In the genomic region with DNA sequence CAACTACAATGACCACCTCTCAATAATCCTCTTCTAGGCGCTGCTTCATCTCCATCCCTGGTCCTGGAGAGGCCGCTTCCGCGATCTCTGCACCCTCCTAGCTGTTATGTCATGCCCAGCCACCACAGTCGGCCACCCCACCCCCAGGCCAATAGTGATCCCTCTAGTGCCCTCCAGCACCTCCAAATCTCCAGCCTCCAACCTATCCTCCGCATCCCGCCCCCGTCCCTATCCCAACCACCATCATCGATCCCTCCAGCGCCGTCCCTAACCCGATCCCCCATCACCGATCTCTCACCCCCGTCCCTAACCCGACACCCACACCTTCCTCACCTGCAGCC, we compare ENCODE assay signal across 8 cellular contexts. TPM values are rescaled to one million over a fixed set of nuclear protein-coding genes. Genes with fewer than 3 reads are reported as not detected.
A peak's percentile ranks its signal among the peaks of the same experiment; 100 is the strongest.
DNase-seq lines count a peak whose midpoint lies in the region; ATAC-seq and TF ChIP-seq lines count a peak whose summit lies in the region.

No MANE protein-coding gene starts in this region.

- DNase-seq in NCI-H146 (lab: John Stamatoyannopoulos, UW) (peak; percentile 35), NCI-H146 treated with DMSO at 0.1 percent for 48 hours (lab: John Stamatoyannopoulos, UW; ENCODE audit: unreplicated experiment) (no peak), adrenal gland (peak in 4 of 7 donors; percentile 26 to 56 (median 31)), iPS DF 6.9 (ENCODE audit: low read depth, low spot score) (no peak), cerebellar nuclear complex (lab: John Stamatoyannopoulos, UW) (no peak)

- H3K36me3 ChIP-seq in adrenal gland (replicated peaks in 1 of 2) (no peaks in the 10 kb centered on the region), iPS DF 6.9 (ENCODE audit: control insufficient read depth, insufficient read depth, low read length) (no peaks in the 10 kb centered on the region), skeletal muscle satellite cell (ENCODE audit: insufficient read depth, low read length) (no peaks in the 10 kb centered on the region)

- WGBS in adrenal gland, 4 donors = 0 to 40% (median 17%) methylated on average over 14 to 15 of the region's 15 CpGs
- no CpG with 5 or more reads among the region's 15 CpGs for WGBS in iPS DF 6.9 (ENCODE audit: insufficient coverage, insufficient read length)

- H3K27ac ChIP-seq in adrenal gland (peak overlapping the region in 3 of 5 donors; percentile 55 to 95 (median 94)), iPS DF 6.9 (ENCODE audit: low read length) (no peak overlapping the region)

- H3K27me3 Mint-ChIP-seq in IgD-negative memory B cell = peaks cover 9% of the 10 kb centered on the region

- peak overlapping the region; percentile 48 for H3K9ac ChIP-seq in skeletal muscle satellite cell (ENCODE audit: low read depth, low read length)

- no peaks in the 10 kb centered on the region for H3K36me3 Mint-ChIP-seq in IgD-negative memory B cell

- H3K4me3 ChIP-seq in adrenal gland (peak overlapping the region in 3 of 4 donors; percentile 54 to 60 (median 60)), iPS DF 6.9 (ENCODE audit: low read length) (peak overlapping the region; percentile 100; the same call in 1 of the 2 replicates), skeletal muscle satellite cell (ENCODE audit: low read length) (peak overlapping the region; percentile 84)

- no peaks in the 10 kb centered on the region for H3K9me3 Mint-ChIP-seq in IgD-negative memory B cell

- H3K27me3 ChIP-seq in adrenal gland (no peaks in the 10 kb centered on the region), iPS DF 6.9 (ENCODE audit: control insufficient read depth, insufficient read depth, low read length) (peaks cover 2% of the 10 kb centered on the region; the same call in 1 of the 2 replicates), skeletal muscle satellite cell (ENCODE audit: control insufficient read depth, insufficient read depth, low read length) (no peaks in the 10 kb centered on the region)

- H3K4me1 ChIP-seq in adrenal gland (replicated peaks in 1 of 2) (no peaks in the 10 kb centered on the region), iPS DF 6.9 (ENCODE audit: control insufficient read depth, insufficient read depth, low read length) (no peaks in the 10 kb centered on the region), skeletal muscle satellite cell (ENCODE audit: control insufficient read depth, insufficient read depth, low read length) (no peaks in the 10 kb centered on the region)

- no peak for TF ChIP-seq CTCF in adrenal gland (IDR thresholded peaks at IDR 0.05)

- no peak for TF ChIP-seq POLR2A in adrenal gland (IDR thresholded peaks at IDR 0.05)

- H3K27ac Mint-ChIP-seq in IgD-negative memory B cell = peak overlapping the region; percentile 67 to 96 (median 96)

- H3K4me2 ChIP-seq in skeletal muscle satellite cell (ENCODE audit: low read length) = peak overlapping the region; percentile 80

- peaks cover 11 to 29% (median 28%) of the 10 kb centered on the region in 3 donors for H3K4me1 Mint-ChIP-seq in IgD-negative memory B cell

- no peaks in the 10 kb centered on the region for H3K9me3 ChIP-seq in adrenal gland (replicated peaks in 1 of 3)
- no peaks in the 10 kb centered on the region for H3K9me3 ChIP-seq in iPS DF 6.9 (ENCODE audit: control insufficient read depth, insufficient read depth, low read length)
- H3K9me3 ChIP-seq in skeletal muscle satellite cell (replicated peaks; ENCODE audit: low read length) = no peaks in the 10 kb centered on the region

- intact Hi-C loops in adrenal gland (cut with DNase I) = no loop called here

- peak overlapping the region; percentile 90 to 98 (median 94) for H3K4me3 Mint-ChIP-seq in IgD-negative memory B cell

- ATAC-seq in GM18517 (IDR thresholded peaks at IDR 0.05; ENCODE audit: unreplicated experiment) = no peak

RNA-seq across cellular contexts. Expression of gene NKRF, which starts 0.9 kb away (rescaled TPM):
- polyA plus RNA-seq in IgD-negative memory B cell (7.1 TPM), adrenal gland (10 to 100 TPM in 2 of 3 donors, 1 to 10 TPM in 1; 8.0 to 13.2 (median 12.7) TPM)
- 10 to 100 TPM in 2 of 8 donors, 1 to 10 TPM in 6; 4.2 to 12.8 (median 7.3) TPM for total RNA-seq in adrenal gland
- total RNA-seq in skeletal muscle satellite cell (2012; rRNA removed) = 6.1 and 7.6 TPM in 2 replicates

RNA-seq across cellular contexts. Expression of gene UBE2A, which starts 31.0 kb away (rescaled TPM):
- polyA plus RNA-seq in IgD-negative memory B cell (65.2 TPM), adrenal gland (10 to 100 TPM; 31.2 to 88.4 (median 33.2) TPM)
- 10 to 100 TPM; 18.3 to 43.1 (median 32.4) TPM for total RNA-seq in adrenal gland
- 29.9 and 33.0 TPM in 2 replicates for total RNA-seq in skeletal muscle satellite cell (2012; rRNA removed)

RNA-seq across cellular contexts. Expression of gene STEEP1, which starts 40.2 kb away (rescaled TPM):
- polyA plus RNA-seq in IgD-negative memory B cell (24.0 TPM), adrenal gland (10 to 100 TPM in 1 of 3 donors, 1 to 10 TPM in 2; 7.0 to 30.9 (median 8.5) TPM)
- 10 to 100 TPM; 15.9 to 32.0 (median 21.1) TPM for total RNA-seq in adrenal gland
- 22.7 and 28.4 TPM in 2 replicates for total RNA-seq in skeletal muscle satellite cell (2012; rRNA removed)

Comparison
In these comparisons a context has a peak if more than half of its experiments do, and no peak if none do; other contexts are left out.
1. DNase-seq: peak in NCI-H146 (single experiment) and adrenal gland (4 of 7); none in NCI-H146 treated with DMSO at 0.1 percent for 48 hours (single experiment), iPS DF 6.9 (single experiment) and cerebellar nuclear complex (0 of 2).
2. Peak in every context shown above with its lines, with median percentiles within 50 percentile points of each other: H3K4me3 ChIP-seq.